1 cellular context compared by ENCODE assay signal in genomic region chr19:4474504-4475136, GRCh38.
TF ChIP-seq lines count a peak whose summit lies in the region.

No MANE protein-coding gene starts in this region.

TF ChIP-seq in IMR-90, 13 proteins besides CTCF, POLR2A, EP300 and RAD21:
- TF ChIP-seq, protein P1, sequence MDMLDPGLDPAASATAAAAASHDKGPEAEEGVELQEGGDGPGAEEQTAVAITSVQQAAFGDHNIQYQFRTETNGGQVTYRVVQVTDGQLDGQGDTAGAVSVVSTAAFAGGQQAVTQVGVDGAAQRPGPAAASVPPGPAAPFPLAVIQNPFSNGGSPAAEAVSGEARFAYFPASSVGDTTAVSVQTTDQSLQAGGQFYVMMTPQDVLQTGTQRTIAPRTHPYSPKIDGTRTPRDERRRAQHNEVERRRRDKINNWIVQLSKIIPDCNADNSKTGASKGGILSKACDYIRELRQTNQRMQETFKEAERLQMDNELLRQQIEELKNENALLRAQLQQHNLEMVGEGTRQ (IDR thresholded peaks at IDR 0.05; ENCODE audit: low read depth, low read length) = no peak
- TF ChIP-seq, protein P2, sequence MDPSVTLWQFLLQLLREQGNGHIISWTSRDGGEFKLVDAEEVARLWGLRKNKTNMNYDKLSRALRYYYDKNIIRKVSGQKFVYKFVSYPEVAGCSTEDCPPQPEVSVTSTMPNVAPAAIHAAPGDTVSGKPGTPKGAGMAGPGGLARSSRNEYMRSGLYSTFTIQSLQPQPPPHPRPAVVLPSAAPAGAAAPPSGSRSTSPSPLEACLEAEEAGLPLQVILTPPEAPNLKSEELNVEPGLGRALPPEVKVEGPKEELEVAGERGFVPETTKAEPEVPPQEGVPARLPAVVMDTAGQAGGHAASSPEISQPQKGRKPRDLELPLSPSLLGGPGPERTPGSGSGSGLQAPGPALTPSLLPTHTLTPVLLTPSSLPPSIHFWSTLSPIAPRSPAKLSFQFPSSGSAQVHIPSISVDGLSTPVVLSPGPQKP (IDR thresholded peaks at IDR 0.05; ENCODE audit: borderline replicate concordance, low read depth, low read length) = no peak
- TF ChIP-seq RFX5 (IDR thresholded peaks at IDR 0.05; ENCODE audit: low read depth, low read length) (no peak), SMC3 (IDR thresholded peaks at IDR 0.05; ENCODE audit: low read depth, low read length) (no peak), MAZ (IDR thresholded peaks at IDR 0.05; ENCODE audit: borderline replicate concordance, low read depth, low read length) (no peak), MAFK (IDR thresholded peaks at IDR 0.05; ENCODE audit: low read depth, low read length) (no peak), CHD1 (IDR thresholded peaks at IDR 0.05; ENCODE audit: low read depth, low read length) (no peak), BHLHE40 (IDR thresholded peaks at IDR 0.05; ENCODE audit: low read depth, low read length) (no peak), FOS (IDR thresholded peaks at IDR 0.05; ENCODE audit: low read depth, low read length) (no peak), NFE2L2 (IDR thresholded peaks at IDR 0.05; ENCODE audit: low read depth, low read length) (no peak), CEBPB (IDR thresholded peaks at IDR 0.05; ENCODE audit: low read depth, low read length) (no peak), MXI1 (IDR thresholded peaks at IDR 0.05; ENCODE audit: borderline replicate concordance, low read depth, low read length) (no peak), RCOR1 (IDR thresholded peaks at IDR 0.05; ENCODE audit: insufficient replicate concordance, low read length) (no peak)
